In the genomic region with DNA sequence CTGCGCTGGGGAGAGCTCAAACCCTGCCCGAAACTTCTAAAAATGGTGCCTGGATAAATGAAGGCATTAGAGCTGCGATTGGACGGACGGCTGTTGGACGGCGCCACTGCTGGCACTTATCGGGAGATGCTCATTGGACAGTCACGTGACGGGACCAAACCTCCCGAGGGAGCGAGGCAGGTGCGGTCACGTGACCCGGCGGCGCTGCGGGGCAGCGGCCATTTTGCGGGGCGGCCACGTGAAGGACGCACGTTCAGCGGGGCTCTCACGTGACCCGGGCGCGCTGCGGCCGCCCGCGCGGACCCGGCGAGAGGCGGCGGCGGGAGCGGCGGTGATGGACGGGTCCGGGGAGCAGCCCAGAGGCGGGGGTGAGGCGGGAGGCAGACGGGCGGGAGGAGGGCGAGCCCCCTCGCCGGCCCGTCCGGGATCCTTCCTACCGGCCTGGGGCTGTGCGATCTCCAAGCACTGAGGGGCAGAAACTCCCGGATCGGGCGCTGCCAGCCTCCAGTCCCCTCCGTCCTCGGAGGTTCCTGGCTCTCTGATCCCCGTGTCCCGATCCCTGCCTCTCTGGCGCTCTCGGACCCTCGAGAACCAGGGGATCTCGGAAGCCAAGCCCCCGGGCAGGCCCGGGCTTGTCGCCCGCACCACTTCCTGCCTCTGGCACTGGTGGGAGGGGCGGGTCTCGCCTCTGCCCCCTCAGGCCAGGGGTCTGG, we compare ENCODE assay signal across 1 cellular context.
A peak's percentile ranks its signal among the peaks of the same experiment; 100 is the strongest.
TF ChIP-seq lines count a peak whose summit lies in the region.

A gene (plus strand): TSS at position 281 of the 713 bp plus-strand sequence. CDS start 54 bp downstream, at position 335.

TF ChIP-seq in HepG2, 621 proteins besides CTCF, POLR2A, EP300 and RAD21 (continued from another document and continues in another):
- TF ChIP-seq, protein P1, sequence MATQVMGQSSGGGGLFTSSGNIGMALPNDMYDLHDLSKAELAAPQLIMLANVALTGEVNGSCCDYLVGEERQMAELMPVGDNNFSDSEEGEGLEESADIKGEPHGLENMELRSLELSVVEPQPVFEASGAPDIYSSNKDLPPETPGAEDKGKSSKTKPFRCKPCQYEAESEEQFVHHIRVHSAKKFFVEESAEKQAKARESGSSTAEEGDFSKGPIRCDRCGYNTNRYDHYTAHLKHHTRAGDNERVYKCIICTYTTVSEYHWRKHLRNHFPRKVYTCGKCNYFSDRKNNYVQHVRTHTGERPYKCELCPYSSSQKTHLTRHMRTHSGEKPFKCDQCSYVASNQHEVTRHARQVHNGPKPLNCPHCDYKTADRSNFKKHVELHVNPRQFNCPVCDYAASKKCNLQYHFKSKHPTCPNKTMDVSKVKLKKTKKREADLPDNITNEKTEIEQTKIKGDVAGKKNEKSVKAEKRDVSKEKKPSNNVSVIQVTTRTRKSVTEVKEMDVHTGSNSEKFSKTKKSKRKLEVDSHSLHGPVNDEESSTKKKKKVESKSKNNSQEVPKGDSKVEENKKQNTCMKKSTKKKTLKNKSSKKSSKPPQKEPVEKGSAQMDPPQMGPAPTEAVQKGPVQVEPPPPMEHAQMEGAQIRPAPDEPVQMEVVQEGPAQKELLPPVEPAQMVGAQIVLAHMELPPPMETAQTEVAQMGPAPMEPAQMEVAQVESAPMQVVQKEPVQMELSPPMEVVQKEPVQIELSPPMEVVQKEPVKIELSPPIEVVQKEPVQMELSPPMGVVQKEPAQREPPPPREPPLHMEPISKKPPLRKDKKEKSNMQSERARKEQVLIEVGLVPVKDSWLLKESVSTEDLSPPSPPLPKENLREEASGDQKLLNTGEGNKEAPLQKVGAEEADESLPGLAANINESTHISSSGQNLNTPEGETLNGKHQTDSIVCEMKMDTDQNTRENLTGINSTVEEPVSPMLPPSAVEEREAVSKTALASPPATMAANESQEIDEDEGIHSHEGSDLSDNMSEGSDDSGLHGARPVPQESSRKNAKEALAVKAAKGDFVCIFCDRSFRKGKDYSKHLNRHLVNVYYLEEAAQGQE (IDR thresholded peaks at IDR 0.05; ENCODE audit: borderline replicate concordance in 1 of 2, low read depth in 1 of 2, low read length in 2 of 2) = no peak
- TF ChIP-seq, protein P2, sequence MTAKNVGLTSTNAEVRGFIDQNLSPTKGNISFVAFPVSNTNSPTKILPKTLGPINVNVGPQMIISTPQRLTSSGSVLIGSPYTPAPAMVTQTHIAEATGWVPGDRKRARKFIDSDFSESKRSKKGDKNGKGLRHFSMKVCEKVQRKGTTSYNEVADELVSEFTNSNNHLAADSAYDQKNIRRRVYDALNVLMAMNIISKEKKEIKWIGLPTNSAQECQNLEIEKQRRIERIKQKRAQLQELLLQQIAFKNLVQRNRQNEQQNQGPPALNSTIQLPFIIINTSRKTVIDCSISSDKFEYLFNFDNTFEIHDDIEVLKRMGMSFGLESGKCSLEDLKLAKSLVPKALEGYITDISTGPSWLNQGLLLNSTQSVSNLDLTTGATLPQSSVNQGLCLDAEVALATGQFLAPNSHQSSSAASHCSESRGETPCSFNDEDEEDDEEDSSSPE (CRISPR knock-in tag; IDR thresholded peaks at IDR 0.05) = peak; percentile 81
- TF ChIP-seq FOXK2 (IDR thresholded peaks at IDR 0.05) (no peak), RXRB (CRISPR knock-in tag; IDR thresholded peaks at IDR 0.05; ENCODE audit: borderline replicate concordance) (peak; percentile 61; the same call in 1 of the 2 replicates), REL (CRISPR knock-in tag; conservative IDR thresholded peaks at IDR 0.05) (no peak), NFRKB (IDR thresholded peaks at IDR 0.05) (no peak), POLR2AphosphoS2 (IDR thresholded peaks at IDR 0.05; ENCODE audit: low read depth, low read length) (no peak), ERF (CRISPR knock-in tag; IDR thresholded peaks at IDR 0.05) (peak; percentile 75), REPIN1 (CRISPR knock-in tag; IDR thresholded peaks at IDR 0.05; ENCODE audit: borderline replicate concordance, low read depth) (no peak), ZNF34 (CRISPR knock-in tag; IDR thresholded peaks at IDR 0.05; ENCODE audit: borderline replicate concordance) (no peak), ZBTB7B (CRISPR knock-in tag; IDR thresholded peaks at IDR 0.05) (no peak), SAFB2 (CRISPR knock-in tag; IDR thresholded peaks at IDR 0.05; ENCODE audit: borderline replicate concordance, low read depth) (peak; percentile 75; the same call in 1 of the 2 replicates), LCORL (IDR thresholded peaks at IDR 0.05) (peak; percentile 72; the same call in 1 of the 2 replicates), LCORL (CRISPR knock-in tag; IDR thresholded peaks at IDR 0.05) (peak; percentile 11; the same call in 1 of the 2 replicates), TBX3 (IDR thresholded peaks at IDR 0.05; ENCODE audit: borderline replicate concordance) (peak; percentile 39; the same call in 1 of the 2 replicates), AGO1 (IDR thresholded peaks at IDR 0.05; ENCODE audit: low read depth, low read length, poor library complexity, severe bottlenecking) (peak; percentile 29), PPARG (CRISPR knock-in tag; conservative IDR thresholded peaks at IDR 0.05) (peak; percentile 20; the same call in 1 of the 2 replicates), POGZ (CRISPR knock-in tag; IDR thresholded peaks at IDR 0.05) (peak; percentile 71), TP53 (CRISPR knock-in tag; conservative IDR thresholded peaks at IDR 0.05) (peak; percentile 99), ZNF616 (CRISPR knock-in tag; IDR thresholded peaks at IDR 0.05; ENCODE audit: low read depth) (0 out of 2 replicates have a peak, but pooled peaks have one; percentile 25), FOSL1 (CRISPR knock-in tag; IDR thresholded peaks at IDR 0.05; ENCODE audit: borderline replicate concordance) (no peak), FOXP1 (IDR thresholded peaks at IDR 0.05) (no peak), FOXP1 (CRISPR knock-in tag; IDR thresholded peaks at IDR 0.05) (no peak), ZNF136 (CRISPR knock-in tag; IDR thresholded peaks at IDR 0.05; ENCODE audit: low read depth) (no peak; the same call in 1 of the 2 replicates), SMAD3 (CRISPR knock-in tag; IDR thresholded peaks at IDR 0.05) (no peak), ZMYM4 (CRISPR knock-in tag; IDR thresholded peaks at IDR 0.05) (peak; percentile 75), MAFK (conservative IDR thresholded peaks at IDR 0.05 in 1 of 2, IDR thresholded peaks at IDR 0.05 in 1 of 2; ENCODE audit: low read length in 2 of 2) (no peak), SMAD1 (CRISPR knock-in tag; IDR thresholded peaks at IDR 0.05; ENCODE audit: borderline replicate concordance, low read depth) (peak; percentile 65; the same call in 1 of the 2 replicates), YEATS4 (CRISPR knock-in tag; IDR thresholded peaks at IDR 0.05; ENCODE audit: borderline replicate concordance) (peak; percentile 90; the same call in 1 of the 2 replicates), ZNF672 (CRISPR knock-in tag; IDR thresholded peaks at IDR 0.05) (no peak)
- TF ChIP-seq, protein P3, sequence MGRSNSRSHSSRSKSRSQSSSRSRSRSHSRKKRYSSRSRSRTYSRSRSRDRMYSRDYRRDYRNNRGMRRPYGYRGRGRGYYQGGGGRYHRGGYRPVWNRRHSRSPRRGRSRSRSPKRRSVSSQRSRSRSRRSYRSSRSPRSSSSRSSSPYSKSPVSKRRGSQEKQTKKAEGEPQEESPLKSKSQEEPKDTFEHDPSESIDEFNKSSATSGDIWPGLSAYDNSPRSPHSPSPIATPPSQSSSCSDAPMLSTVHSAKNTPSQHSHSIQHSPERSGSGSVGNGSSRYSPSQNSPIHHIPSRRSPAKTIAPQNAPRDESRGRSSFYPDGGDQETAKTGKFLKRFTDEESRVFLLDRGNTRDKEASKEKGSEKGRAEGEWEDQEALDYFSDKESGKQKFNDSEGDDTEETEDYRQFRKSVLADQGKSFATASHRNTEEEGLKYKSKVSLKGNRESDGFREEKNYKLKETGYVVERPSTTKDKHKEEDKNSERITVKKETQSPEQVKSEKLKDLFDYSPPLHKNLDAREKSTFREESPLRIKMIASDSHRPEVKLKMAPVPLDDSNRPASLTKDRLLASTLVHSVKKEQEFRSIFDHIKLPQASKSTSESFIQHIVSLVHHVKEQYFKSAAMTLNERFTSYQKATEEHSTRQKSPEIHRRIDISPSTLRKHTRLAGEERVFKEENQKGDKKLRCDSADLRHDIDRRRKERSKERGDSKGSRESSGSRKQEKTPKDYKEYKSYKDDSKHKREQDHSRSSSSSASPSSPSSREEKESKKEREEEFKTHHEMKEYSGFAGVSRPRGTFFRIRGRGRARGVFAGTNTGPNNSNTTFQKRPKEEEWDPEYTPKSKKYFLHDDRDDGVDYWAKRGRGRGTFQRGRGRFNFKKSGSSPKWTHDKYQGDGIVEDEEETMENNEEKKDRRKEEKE (IDR thresholded peaks at IDR 0.05) = no peak
- TF ChIP-seq, protein P4, sequence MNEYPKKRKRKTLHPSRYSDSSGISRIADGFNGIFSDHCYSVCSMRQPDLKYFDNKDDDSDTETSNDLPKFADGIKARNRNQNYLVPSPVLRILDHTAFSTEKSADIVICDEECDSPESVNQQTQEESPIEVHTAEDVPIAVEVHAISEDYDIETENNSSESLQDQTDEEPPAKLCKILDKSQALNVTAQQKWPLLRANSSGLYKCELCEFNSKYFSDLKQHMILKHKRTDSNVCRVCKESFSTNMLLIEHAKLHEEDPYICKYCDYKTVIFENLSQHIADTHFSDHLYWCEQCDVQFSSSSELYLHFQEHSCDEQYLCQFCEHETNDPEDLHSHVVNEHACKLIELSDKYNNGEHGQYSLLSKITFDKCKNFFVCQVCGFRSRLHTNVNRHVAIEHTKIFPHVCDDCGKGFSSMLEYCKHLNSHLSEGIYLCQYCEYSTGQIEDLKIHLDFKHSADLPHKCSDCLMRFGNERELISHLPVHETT (CRISPR knock-in tag; conservative IDR thresholded peaks at IDR 0.05) = peak; percentile 36; the same call in 1 of the 2 replicates
- TF ChIP-seq, protein P5, sequence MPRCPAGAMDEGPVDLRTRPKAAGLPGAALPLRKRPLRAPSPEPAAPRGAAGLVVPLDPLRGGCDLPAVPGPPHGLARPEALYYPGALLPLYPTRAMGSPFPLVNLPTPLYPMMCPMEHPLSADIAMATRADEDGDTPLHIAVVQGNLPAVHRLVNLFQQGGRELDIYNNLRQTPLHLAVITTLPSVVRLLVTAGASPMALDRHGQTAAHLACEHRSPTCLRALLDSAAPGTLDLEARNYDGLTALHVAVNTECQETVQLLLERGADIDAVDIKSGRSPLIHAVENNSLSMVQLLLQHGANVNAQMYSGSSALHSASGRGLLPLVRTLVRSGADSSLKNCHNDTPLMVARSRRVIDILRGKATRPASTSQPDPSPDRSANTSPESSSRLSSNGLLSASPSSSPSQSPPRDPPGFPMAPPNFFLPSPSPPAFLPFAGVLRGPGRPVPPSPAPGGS (CRISPR knock-in tag; IDR thresholded peaks at IDR 0.05) = peak; percentile 76; the same call in 1 of the 2 replicates
- TF ChIP-seq, protein P6, sequence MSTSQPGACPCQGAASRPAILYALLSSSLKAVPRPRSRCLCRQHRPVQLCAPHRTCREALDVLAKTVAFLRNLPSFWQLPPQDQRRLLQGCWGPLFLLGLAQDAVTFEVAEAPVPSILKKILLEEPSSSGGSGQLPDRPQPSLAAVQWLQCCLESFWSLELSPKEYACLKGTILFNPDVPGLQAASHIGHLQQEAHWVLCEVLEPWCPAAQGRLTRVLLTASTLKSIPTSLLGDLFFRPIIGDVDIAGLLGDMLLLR (CRISPR knock-in tag; IDR thresholded peaks at IDR 0.05) = peak; percentile 56; the same call in 1 of the 2 replicates
- TF ChIP-seq, protein P7, sequence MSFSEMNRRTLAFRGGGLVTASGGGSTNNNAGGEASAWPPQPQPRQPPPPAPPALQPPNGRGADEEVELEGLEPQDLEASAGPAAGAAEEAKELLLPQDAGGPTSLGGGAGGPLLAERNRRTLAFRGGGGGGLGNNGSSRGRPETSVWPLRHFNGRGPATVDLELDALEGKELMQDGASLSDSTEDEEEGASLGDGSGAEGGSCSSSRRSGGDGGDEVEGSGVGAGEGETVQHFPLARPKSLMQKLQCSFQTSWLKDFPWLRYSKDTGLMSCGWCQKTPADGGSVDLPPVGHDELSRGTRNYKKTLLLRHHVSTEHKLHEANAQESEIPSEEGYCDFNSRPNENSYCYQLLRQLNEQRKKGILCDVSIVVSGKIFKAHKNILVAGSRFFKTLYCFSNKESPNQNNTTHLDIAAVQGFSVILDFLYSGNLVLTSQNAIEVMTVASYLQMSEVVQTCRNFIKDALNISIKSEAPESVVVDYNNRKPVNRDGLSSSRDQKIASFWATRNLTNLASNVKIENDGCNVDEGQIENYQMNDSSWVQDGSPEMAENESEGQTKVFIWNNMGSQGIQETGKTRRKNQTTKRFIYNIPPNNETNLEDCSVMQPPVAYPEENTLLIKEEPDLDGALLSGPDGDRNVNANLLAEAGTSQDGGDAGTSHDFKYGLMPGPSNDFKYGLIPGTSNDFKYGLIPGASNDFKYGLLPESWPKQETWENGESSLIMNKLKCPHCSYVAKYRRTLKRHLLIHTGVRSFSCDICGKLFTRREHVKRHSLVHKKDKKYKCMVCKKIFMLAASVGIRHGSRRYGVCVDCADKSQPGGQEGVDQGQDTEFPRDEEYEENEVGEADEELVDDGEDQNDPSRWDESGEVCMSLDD (CRISPR knock-in tag; IDR thresholded peaks at IDR 0.05; ENCODE audit: borderline replicate concordance) = no peak
- TF ChIP-seq, protein P8, sequence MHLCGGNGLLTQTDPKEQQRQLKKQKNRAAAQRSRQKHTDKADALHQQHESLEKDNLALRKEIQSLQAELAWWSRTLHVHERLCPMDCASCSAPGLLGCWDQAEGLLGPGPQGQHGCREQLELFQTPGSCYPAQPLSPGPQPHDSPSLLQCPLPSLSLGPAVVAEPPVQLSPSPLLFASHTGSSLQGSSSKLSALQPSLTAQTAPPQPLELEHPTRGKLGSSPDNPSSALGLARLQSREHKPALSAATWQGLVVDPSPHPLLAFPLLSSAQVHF (CRISPR knock-in tag; IDR thresholded peaks at IDR 0.05) = no peak
- TF ChIP-seq, protein P9, sequence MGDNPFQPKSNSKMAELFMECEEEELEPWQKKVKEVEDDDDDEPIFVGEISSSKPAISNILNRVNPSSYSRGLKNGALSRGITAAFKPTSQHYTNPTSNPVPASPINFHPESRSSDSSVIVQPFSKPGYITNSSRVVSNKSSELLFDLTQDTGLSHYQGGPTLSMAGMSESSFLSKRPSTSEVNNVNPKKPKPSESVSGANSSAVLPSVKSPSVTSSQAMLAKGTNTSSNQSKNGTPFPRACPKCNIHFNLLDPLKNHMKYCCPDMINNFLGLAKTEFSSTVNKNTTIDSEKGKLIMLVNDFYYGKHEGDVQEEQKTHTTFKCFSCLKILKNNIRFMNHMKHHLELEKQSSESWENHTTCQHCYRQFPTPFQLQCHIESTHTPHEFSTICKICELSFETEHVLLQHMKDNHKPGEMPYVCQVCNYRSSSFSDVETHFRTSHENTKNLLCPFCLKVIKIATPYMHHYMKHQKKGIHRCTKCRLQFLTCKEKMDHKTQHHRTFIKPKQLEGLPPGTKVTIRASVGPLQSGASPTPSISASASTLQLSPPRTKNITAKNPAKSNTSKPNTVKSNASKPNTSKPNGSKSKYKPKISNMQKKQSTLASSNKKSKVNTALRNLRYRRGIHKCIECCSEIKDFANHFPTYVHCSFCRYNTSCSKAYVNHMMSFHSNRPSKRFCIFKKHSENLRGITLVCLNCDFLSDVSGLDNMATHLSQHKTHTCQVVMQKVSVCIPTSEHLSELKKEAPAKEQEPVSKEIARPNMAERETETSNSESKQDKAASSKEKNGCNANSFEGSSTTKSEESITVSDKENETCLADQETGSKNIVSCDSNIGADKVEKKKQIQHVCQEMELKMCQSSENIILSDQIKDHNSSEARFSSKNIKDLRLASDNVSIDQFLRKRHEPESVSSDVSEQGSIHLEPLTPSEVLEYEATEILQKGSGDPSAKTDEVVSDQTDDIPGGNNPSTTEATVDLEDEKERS (CRISPR knock-in tag; IDR thresholded peaks at IDR 0.05) = 0 out of 2 replicates have a peak, but pooled peaks have one; percentile 48
- TF ChIP-seq, protein P10, sequence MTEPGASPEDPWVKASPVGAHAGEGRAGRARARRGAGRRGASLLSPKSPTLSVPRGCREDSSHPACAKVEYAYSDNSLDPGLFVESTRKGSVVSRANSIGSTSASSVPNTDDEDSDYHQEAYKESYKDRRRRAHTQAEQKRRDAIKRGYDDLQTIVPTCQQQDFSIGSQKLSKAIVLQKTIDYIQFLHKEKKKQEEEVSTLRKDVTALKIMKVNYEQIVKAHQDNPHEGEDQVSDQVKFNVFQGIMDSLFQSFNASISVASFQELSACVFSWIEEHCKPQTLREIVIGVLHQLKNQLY (CRISPR knock-in tag; IDR thresholded peaks at IDR 0.05) = peak; percentile 94
